In genomic region chr1:116289219-116289618, GRCh38 we compare ENCODE assay signal across 16 cellular contexts.
"Had no signal": no experiment of that assay in that cellular context is flagged by ENCODE, and none has a peak within 500 bp of the region (broad histone marks: within the 10 kb centered on the region; RNA-seq: fewer than 3 reads in every experiment).

No MANE protein-coding gene starts in this region.

- H3K4me3 Mint-ChIP-seq: activated CD4-positive, alpha-beta T cell treated with anti-CD3 and anti-CD28 coated beads for 36 hours; activated naive CD4-positive, alpha-beta T cell treated with anti-CD3 and anti-CD28 coated beads, Interleukin-2, amount 10 ng/mL, durations not matched to agents 7 days and 5 days; activated T-helper 17 cell treated with anti-CD3 and anti-CD28 coated beads, Interleukin-2, amount 50 U/mL, for 72 hours; effector memory CD8-positive, alpha-beta T cell; naive B cell; T-cell had no signal

- H3K4me3 ChIP-seq: gastroesophageal sphincter, lower lobe of right lung, SK-N-MC, upper lobe of left lung had no signal

- H3K27ac ChIP-seq: gastroesophageal sphincter, lower lobe of right lung, SK-N-MC, upper lobe of left lung had no signal

- H3K27me3 Mint-ChIP-seq: T-cell had no signal

- H3K4me1 Mint-ChIP-seq: activated naive CD4-positive, alpha-beta T cell treated with anti-CD3 and anti-CD28 coated beads, Interleukin-2, amount 10 ng/mL, durations not matched to agents 7 days and 5 days; naive B cell had no signal

- ATAC-seq: activated CD4-positive, alpha-beta T cell treated with anti-CD3 and anti-CD28 coated beads for 36 hours; activated T-helper 17 cell treated with anti-CD3 and anti-CD28 coated beads, Interleukin-2, amount 50 U/mL, for 72 hours; effector memory CD8-positive, alpha-beta T cell; gastroesophageal sphincter; lower lobe of right lung; sciatic nerve; T-cell had no signal

- H3K27me3 ChIP-seq: gastroesophageal sphincter, upper lobe of left lung had no signal

- H3K4me1 ChIP-seq: gastroesophageal sphincter had no signal

- H3K9me3 Mint-ChIP-seq: activated naive CD4-positive, alpha-beta T cell treated with anti-CD3 and anti-CD28 coated beads, Interleukin-2, amount 10 ng/mL, durations not matched to agents 7 days and 5 days; activated T-helper 17 cell treated with anti-CD3 and anti-CD28 coated beads, Interleukin-2, amount 50 U/mL, for 72 hours; effector memory CD8-positive, alpha-beta T cell; T-cell had no signal

- H3K36me3 Mint-ChIP-seq: naive B cell, T-cell had no signal

- H3K9me3 ChIP-seq: gastroesophageal sphincter, lower lobe of right lung, upper lobe of left lung had no signal

- H3K36me3 ChIP-seq: gastroesophageal sphincter, lower lobe of right lung, upper lobe of left lung had no signal

- H3K27ac Mint-ChIP-seq: activated CD4-positive, alpha-beta T cell treated with anti-CD3 and anti-CD28 coated beads for 36 hours; activated naive CD4-positive, alpha-beta T cell treated with anti-CD3 and anti-CD28 coated beads, Interleukin-2, amount 10 ng/mL, durations not matched to agents 7 days and 5 days; activated T-helper 17 cell treated with anti-CD3 and anti-CD28 coated beads, Interleukin-2, amount 50 U/mL, for 72 hours; effector memory CD8-positive, alpha-beta T cell; naive B cell; T-cell had no signal

- DNase-seq: activated CD4-positive, alpha-beta T cell treated with anti-CD3 and anti-CD28 coated beads for 36 hours; activated CD8-positive, alpha-beta memory T cell treated with anti-CD3 and anti-CD28 coated beads for 24 hours; activated naive CD4-positive, alpha-beta T cell treated with anti-CD3 and anti-CD28 coated beads, Interleukin-2, amount 10 ng/mL, durations not matched to agents 7 days and 5 days; activated T-cell treated with anti-CD3 and anti-CD28 coated beads for 4 hours; effector memory CD8-positive, alpha-beta T cell; lower lobe of right lung; midbrain; naive B cell; stimulated activated naive CD4-positive, alpha-beta T cell treated with Interleukin-2 at 50 U/mL for 16 hours; T-cell; T1000; upper lobe of left lung had no signal
